Comparison of ENCODE assay signal across 1 cellular context in the genomic region with DNA sequence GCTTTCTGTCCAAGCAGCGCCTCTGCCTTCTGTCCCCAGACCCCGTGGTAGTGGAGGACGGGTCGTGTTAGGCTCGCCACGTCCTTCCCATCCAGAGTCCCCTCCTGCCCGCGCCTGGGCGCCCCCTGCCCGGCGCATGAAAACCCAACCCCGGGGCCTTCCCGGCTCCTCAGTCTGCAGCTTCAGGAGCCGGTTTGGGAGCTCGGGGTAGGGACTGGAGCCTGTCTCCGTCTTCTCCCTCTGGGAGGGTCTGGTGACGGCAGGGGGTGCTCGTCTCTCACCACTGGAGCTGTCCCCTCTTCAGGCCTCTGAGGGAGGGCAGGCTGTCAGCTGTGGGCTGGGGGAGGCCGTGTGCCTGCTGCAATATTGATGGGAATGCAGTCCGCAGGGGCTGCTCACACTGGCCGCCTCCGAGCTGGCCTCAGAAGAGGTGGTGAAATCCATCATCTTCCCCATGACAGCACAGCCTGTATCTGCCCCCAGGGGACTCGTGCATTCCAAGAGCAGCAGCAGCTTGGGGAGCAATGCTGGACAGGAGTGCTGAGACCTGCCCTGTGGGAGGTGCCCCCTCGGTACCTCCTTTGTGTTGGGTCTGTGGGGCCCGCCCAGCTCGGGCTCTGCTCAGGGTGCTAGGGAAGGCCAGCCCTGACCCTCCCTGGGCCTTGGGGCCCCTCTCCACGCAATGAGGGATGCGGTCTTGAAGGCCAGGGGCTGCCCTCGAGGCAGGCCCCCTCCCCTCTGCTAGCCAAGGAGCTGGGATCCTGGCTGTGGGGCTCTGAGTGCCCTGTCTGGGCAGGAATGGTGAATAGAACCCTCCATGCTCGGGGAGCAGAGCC.
TF ChIP-seq lines count a peak whose summit lies in the region.

No MANE protein-coding gene starts in this region.

TF ChIP-seq in A549, 52 proteins besides CTCF, POLR2A, EP300 and RAD21:
- TF ChIP-seq ZNF302 (CRISPR knock-in tag; IDR thresholded peaks at IDR 0.05) = no peak
- TF ChIP-seq MAZ (IDR thresholded peaks at IDR 0.05; ENCODE audit: borderline replicate concordance, low read depth, low read length) = no peak
- TF ChIP-seq, protein P1, sequence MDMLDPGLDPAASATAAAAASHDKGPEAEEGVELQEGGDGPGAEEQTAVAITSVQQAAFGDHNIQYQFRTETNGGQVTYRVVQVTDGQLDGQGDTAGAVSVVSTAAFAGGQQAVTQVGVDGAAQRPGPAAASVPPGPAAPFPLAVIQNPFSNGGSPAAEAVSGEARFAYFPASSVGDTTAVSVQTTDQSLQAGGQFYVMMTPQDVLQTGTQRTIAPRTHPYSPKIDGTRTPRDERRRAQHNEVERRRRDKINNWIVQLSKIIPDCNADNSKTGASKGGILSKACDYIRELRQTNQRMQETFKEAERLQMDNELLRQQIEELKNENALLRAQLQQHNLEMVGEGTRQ (IDR thresholded peaks at IDR 0.05) = no peak
- TF ChIP-seq, protein P2, sequence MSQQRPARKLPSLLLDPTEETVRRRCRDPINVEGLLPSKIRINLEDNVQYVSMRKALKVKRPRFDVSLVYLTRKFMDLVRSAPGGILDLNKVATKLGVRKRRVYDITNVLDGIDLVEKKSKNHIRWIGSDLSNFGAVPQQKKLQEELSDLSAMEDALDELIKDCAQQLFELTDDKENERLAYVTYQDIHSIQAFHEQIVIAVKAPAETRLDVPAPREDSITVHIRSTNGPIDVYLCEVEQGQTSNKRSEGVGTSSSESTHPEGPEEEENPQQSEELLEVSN (IDR thresholded peaks at IDR 0.05; ENCODE audit: borderline replicate concordance, low read depth) = no peak
- TF ChIP-seq MYC (IDR thresholded peaks at IDR 0.05; ENCODE audit: borderline replicate concordance, low read length) = no peak
- no peak for TF ChIP-seq CBX2 (IDR thresholded peaks at IDR 0.05; ENCODE audit: borderline replicate concordance, low read depth)
- TF ChIP-seq JUN (IDR thresholded peaks at IDR 0.05) = no peak
- no peak for TF ChIP-seq NPAS2 (CRISPR knock-in tag; IDR thresholded peaks at IDR 0.05; ENCODE audit: borderline replicate concordance)
- no peak for TF ChIP-seq CBX8 (IDR thresholded peaks at IDR 0.05)
- TF ChIP-seq, protein P3, sequence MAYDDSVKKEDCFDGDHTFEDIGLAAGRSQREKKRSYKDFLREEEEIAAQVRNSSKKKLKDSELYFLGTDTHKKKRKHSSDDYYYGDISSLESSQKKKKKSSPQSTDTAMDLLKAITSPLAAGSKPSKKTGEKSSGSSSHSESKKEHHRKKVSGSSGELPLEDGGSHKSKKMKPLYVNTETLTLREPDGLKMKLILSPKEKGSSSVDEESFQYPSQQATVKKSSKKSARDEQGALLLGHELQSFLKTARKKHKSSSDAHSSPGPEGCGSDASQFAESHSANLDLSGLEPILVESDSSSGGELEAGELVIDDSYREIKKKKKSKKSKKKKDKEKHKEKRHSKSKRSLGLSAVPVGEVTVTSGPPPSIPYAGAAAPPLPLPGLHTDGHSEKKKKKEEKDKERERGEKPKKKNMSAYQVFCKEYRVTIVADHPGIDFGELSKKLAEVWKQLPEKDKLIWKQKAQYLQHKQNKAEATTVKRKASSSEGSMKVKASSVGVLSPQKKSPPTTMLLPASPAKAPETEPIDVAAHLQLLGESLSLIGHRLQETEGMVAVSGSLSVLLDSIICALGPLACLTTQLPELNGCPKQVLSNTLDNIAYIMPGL (CRISPR knock-in tag; IDR thresholded peaks at IDR 0.05; ENCODE audit: borderline replicate concordance) = no peak
- no peak for TF ChIP-seq EHF (CRISPR knock-in tag; IDR thresholded peaks at IDR 0.05)
- TF ChIP-seq RNF2 (IDR thresholded peaks at IDR 0.05; ENCODE audit: borderline replicate concordance, low read depth) = no peak
- no peak for TF ChIP-seq FOSL2 (IDR thresholded peaks at IDR 0.05)
- TF ChIP-seq FOSL2 (CRISPR knock-in tag; IDR thresholded peaks at IDR 0.05) = no peak
- TF ChIP-seq EHMT2 (IDR thresholded peaks at IDR 0.05; ENCODE audit: low read depth) = no peak
- TF ChIP-seq PHF8 (IDR thresholded peaks at IDR 0.05; ENCODE audit: borderline replicate concordance, low read depth) = no peak
- TF ChIP-seq ZFP36 (IDR thresholded peaks at IDR 0.05; ENCODE audit: borderline replicate concordance, partially characterized antibody) = no peak
- TF ChIP-seq SMC3 (IDR thresholded peaks at IDR 0.05) = no peak
- TF ChIP-seq, protein P4, sequence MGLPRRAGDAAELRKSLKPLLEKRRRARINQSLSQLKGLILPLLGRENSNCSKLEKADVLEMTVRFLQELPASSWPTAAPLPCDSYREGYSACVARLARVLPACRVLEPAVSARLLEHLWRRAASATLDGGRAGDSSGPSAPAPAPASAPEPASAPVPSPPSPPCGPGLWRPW (IDR thresholded peaks at IDR 0.05) = no peak
- no peak for TF ChIP-seq HOXB5 (CRISPR knock-in tag; IDR thresholded peaks at IDR 0.05)
- TF ChIP-seq RCOR1 (IDR thresholded peaks at IDR 0.05; ENCODE audit: low read depth, low read length) = no peak
